Comparison of ENCODE assay signal across 14 cellular contexts in the genomic region with DNA sequence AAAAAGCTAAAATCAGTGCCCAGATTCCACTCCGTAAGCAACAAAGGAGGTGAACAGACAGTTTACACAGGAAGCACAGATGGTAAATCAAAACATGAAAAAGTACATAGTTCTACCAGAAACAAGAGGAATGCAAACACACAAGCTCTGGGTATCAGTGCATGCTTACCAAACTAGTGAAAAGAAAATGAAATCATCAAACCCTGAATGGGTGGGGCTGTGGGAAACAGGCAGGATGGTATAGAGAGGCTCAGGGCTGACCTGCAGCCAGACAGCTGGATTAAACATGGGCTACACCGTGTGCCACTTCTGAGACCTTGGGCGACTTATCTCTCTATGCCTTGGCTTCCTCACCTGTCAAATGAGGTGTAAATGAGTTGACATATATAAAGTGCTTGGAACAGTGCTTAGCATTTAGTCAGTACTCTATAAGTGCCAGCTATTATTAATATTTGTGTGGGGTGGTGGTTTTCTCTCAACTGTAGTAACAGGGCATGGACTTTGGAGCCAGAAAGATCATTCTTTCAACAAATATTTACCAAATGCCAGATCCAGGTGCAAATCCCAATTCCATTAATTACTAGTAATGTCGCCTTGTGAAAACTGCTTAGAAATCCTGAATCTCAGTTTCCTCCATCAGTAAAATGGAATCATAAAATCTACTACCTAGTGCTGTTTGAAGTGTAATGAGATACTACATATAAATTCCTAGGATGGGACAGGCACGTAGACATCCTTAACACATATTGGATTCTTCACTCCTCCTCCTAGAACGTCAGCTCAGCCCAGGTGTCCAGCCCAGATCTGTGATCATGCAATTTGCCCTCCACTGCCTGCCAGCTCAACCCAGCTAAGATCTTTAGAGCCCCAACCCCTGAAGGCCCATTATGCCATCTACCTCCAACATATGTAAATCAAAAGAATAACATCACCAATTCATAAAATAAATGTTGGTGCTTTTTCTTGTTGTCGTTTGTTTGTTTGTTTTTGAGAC.
"Had no signal": no experiment of that assay in that cellular context is flagged by ENCODE, and none has a peak within 500 bp of the region (broad histone marks: within the 10 kb centered on the region; RNA-seq: fewer than 3 reads in every experiment).

No MANE protein-coding gene starts in this region.

- H3K4me3 ChIP-seq: gastrocnemius medialis, suprapubic skin had no signal

- H3K4me3 Mint-ChIP-seq: activated CD4-positive, alpha-beta memory T cell treated with anti-CD3 and anti-CD28 coated beads, Interleukin-2, amount 10 ng/mL, durations not matched to agents 7 days and 5 days; activated naive CD4-positive, alpha-beta T cell treated with anti-CD3 and anti-CD28 coated beads for 36 hours; memory B cell; naive thymus-derived CD8-positive, alpha-beta T cell had no signal

- H3K36me3 ChIP-seq: gastrocnemius medialis, suprapubic skin had no signal

- DNase-seq: activated CD4-positive, alpha-beta memory T cell treated with anti-CD3 and anti-CD28 coated beads, Interleukin-2, amount 10 ng/mL, durations not matched to agents 7 days and 5 days; activated naive CD4-positive, alpha-beta T cell treated with anti-CD3 and anti-CD28 coated beads for 36 hours; erythroblast; gastrocnemius medialis; naive thymus-derived CD8-positive, alpha-beta T cell; stimulated activated CD4-positive, alpha-beta T cell treated with anti-CD3 and anti-CD28 coated beads, Interleukin-15, amount 100 ng/mL, for 24 hours; stimulated activated CD4-positive, alpha-beta T cell treated with anti-CD3 and anti-CD28 coated beads, Interleukin-4, amount 100 ng/mL, for 1 hour; stimulated activated naive CD4-positive, alpha-beta T cell had no signal

- H3K27ac ChIP-seq: gastrocnemius medialis, suprapubic skin, VCaP had no signal

- H3K4me1 ChIP-seq: gastrocnemius medialis had no signal

- H3K9me3 Mint-ChIP-seq: activated CD4-positive, alpha-beta memory T cell treated with anti-CD3 and anti-CD28 coated beads, Interleukin-2, amount 10 ng/mL, durations not matched to agents 7 days and 5 days; activated naive CD4-positive, alpha-beta T cell treated with anti-CD3 and anti-CD28 coated beads for 36 hours; activated T-helper 2 cell treated with anti-CD3 and anti-CD28 coated beads, Interferon-gamma antibody, Interleukin-2, Interleukin-4, amounts not matched to agents 10 μg/mL and 5 μg/mL and 100 μg/mL, durations not matched to agents 14 hours and 24 hours and 36 hours; memory B cell; naive thymus-derived CD8-positive, alpha-beta T cell had no signal

- H3K36me3 Mint-ChIP-seq: memory B cell; naive thymus-derived CD8-positive, alpha-beta T cell had no signal

- H3K27me3 ChIP-seq: gastrocnemius medialis, suprapubic skin had no signal

- FAIRE-seq: astrocyte, islet of Langerhans had no signal

- H3K27me3 Mint-ChIP-seq: naive thymus-derived CD8-positive, alpha-beta T cell had no signal

- H3K9me3 ChIP-seq: gastrocnemius medialis, suprapubic skin had no signal

- ATAC-seq: gastrocnemius medialis; naive thymus-derived CD8-positive, alpha-beta T cell had no signal

- H3K27ac Mint-ChIP-seq: activated CD4-positive, alpha-beta memory T cell treated with anti-CD3 and anti-CD28 coated beads, Interleukin-2, amount 10 ng/mL, durations not matched to agents 7 days and 5 days; activated naive CD4-positive, alpha-beta T cell treated with anti-CD3 and anti-CD28 coated beads for 36 hours; activated T-helper 2 cell treated with anti-CD3 and anti-CD28 coated beads, Interferon-gamma antibody, Interleukin-2, Interleukin-4, amounts not matched to agents 10 μg/mL and 5 μg/mL and 100 μg/mL, durations not matched to agents 14 hours and 24 hours and 36 hours; memory B cell; naive thymus-derived CD8-positive, alpha-beta T cell had no signal
